In genomic region chr5:159630545-159630944, GRCh38 we compare ENCODE assay signal across 32 cellular contexts.
"Had no signal": no experiment of that assay in that cellular context is flagged by ENCODE, and none has a peak within 500 bp of the region (broad histone marks: within the 10 kb centered on the region; RNA-seq: fewer than 3 reads in every experiment).

No MANE protein-coding gene starts in this region.

- H3K4me3 ChIP-seq: MG63, PC-9, SJSA1 had no signal

- H3K9ac ChIP-seq: SK-N-SH had no signal

- H3K27ac ChIP-seq: PC-9, RWPE1, SJSA1 had no signal

- ATAC-seq: Panc1, Right ventricle myocardium inferior had no signal

- H3K4me2 ChIP-seq: PC-9, SK-N-SH had no signal

- FAIRE-seq: RCC 7860 had no signal

- H3K9me3 ChIP-seq: SJSA1 had no signal

- DNase-seq: Kasumi-1, MG63, NCI-H1048, NCI-H1092 treated with DMSO at 0.1 percent for 48 hours, NCI-H1105 treated with DMSO at 0.1 percent for 48 hours, NCI-H1417, NCI-H1436, NCI-H146, NCI-H1694, NCI-H187, NCI-H1930, NCI-H2029 treated with DMSO at 0.1 percent for 48 hours, NCI-H2081 treated with DMSO at 0.1 percent for 48 hours, NCI-H2107, NCI-H2171, NCI-H226, NCI-H446 treated with DMSO at 0.1 percent for 48 hours, NCI-H510A, NCI-H524, NCI-H526, NCI-H69, NCI-H748 treated with DMSO at 0.1 percent for 48 hours, PC-9, SHP77, SIG-M5, SK-N-SH, SW 1271 had no signal

- H2AFZ ChIP-seq: PC-9 had no signal

- H3K27me3 ChIP-seq: MG63, SJSA1 had no signal

- H3K36me3 ChIP-seq: MG63, SJSA1 had no signal
